Comparison of ENCODE assay signal across 1 cellular context in genomic region chr5:6737043-6737941, GRCh38.
A peak's percentile ranks its signal among the peaks of the same experiment; 100 is the strongest.
TF ChIP-seq lines count a peak whose summit lies in the region.

No MANE protein-coding gene starts in this region.

TF ChIP-seq in GM12878, 131 proteins besides CTCF, POLR2A, EP300 and RAD21 (continued from another document and continues in another):
- TF ChIP-seq, protein P1, sequence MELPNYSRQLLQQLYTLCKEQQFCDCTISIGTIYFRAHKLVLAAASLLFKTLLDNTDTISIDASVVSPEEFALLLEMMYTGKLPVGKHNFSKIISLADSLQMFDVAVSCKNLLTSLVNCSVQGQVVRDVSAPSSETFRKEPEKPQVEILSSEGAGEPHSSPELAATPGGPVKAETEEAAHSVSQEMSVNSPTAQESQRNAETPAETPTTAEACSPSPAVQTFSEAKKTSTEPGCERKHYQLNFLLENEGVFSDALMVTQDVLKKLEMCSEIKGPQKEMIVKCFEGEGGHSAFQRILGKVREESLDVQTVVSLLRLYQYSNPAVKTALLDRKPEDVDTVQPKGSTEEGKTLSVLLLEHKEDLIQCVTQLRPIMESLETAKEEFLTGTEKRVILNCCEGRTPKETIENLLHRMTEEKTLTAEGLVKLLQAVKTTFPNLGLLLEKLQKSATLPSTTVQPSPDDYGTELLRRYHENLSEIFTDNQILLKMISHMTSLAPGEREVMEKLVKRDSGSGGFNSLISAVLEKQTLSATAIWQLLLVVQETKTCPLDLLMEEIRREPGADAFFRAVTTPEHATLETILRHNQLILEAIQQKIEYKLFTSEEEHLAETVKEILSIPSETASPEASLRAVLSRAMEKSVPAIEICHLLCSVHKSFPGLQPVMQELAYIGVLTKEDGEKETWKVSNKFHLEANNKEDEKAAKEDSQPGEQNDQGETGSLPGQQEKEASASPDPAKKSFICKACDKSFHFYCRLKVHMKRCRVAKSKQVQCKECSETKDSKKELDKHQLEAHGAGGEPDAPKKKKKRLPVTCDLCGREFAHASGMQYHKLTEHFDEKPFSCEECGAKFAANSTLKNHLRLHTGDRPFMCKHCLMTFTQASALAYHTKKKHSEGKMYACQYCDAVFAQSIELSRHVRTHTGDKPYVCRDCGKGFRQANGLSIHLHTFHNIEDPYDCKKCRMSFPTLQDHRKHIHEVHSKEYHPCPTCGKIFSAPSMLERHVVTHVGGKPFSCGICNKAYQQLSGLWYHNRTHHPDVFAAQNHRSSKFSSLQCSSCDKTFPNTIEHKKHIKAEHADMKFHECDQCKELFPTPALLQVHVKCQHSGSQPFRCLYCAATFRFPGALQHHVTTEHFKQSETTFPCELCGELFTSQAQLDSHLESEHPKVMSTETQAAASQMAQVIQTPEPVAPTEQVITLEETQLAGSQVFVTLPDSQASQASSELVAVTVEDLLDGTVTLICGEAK (IDR thresholded peaks at IDR 0.05; ENCODE audit: borderline replicate concordance), result no peak; the same call in 1 of the 2 replicates
- TF ChIP-seq, protein P2, sequence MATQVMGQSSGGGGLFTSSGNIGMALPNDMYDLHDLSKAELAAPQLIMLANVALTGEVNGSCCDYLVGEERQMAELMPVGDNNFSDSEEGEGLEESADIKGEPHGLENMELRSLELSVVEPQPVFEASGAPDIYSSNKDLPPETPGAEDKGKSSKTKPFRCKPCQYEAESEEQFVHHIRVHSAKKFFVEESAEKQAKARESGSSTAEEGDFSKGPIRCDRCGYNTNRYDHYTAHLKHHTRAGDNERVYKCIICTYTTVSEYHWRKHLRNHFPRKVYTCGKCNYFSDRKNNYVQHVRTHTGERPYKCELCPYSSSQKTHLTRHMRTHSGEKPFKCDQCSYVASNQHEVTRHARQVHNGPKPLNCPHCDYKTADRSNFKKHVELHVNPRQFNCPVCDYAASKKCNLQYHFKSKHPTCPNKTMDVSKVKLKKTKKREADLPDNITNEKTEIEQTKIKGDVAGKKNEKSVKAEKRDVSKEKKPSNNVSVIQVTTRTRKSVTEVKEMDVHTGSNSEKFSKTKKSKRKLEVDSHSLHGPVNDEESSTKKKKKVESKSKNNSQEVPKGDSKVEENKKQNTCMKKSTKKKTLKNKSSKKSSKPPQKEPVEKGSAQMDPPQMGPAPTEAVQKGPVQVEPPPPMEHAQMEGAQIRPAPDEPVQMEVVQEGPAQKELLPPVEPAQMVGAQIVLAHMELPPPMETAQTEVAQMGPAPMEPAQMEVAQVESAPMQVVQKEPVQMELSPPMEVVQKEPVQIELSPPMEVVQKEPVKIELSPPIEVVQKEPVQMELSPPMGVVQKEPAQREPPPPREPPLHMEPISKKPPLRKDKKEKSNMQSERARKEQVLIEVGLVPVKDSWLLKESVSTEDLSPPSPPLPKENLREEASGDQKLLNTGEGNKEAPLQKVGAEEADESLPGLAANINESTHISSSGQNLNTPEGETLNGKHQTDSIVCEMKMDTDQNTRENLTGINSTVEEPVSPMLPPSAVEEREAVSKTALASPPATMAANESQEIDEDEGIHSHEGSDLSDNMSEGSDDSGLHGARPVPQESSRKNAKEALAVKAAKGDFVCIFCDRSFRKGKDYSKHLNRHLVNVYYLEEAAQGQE (IDR thresholded peaks at IDR 0.05; ENCODE audit: low read depth, low read length), result no peak
- TF ChIP-seq CBX3 (IDR thresholded peaks at IDR 0.05; ENCODE audit: borderline replicate concordance, low read depth) (no peak), STAT1 (conservative IDR thresholded peaks at IDR 0.05) (no peak), SUZ12 (IDR thresholded peaks at IDR 0.05; ENCODE audit: unreplicated experiment) (no peak), SMAD1 (IDR thresholded peaks at IDR 0.05; ENCODE audit: low read depth, partially characterized antibody) (no peak), ZNF687 (IDR thresholded peaks at IDR 0.05) (peak; percentile 91), EED (IDR thresholded peaks at IDR 0.05; ENCODE audit: low read depth) (0 out of 2 replicates have a peak, but pooled peaks have one; percentile 36), RB1 (IDR thresholded peaks at IDR 0.05; ENCODE audit: borderline replicate concordance) (no peak), IKZF1 (conservative IDR thresholded peaks at IDR 0.05) (peak; percentile 72), SMAD5 (IDR thresholded peaks at IDR 0.05; ENCODE audit: low read depth) (no peak), HDGF (IDR thresholded peaks at IDR 0.05) (0 out of 2 replicates have a peak, but pooled peaks have one; percentile 30), EGR1 (IDR thresholded peaks at IDR 0.05; ENCODE audit: borderline replicate concordance in 1 of 2, low read depth in 2 of 2, low read length in 2 of 2) (no peak), FOXM1 (IDR thresholded peaks at IDR 0.05; ENCODE audit: low read depth, low read length) (peak; percentile 92), LARP7 (IDR thresholded peaks at IDR 0.05) (no peak), CEBPB (IDR thresholded peaks at IDR 0.05; ENCODE audit: borderline replicate concordance in 1 of 2, low read depth in 2 of 2, low read length in 2 of 2) (peak in 1 of 2 experiments; percentile 74; a peak in 1 of 4 replicates), KAT2A (conservative IDR thresholded peaks at IDR 0.05; ENCODE audit: control insufficient read depth, low read depth, low read length) (no peak), ZNF207 (IDR thresholded peaks at IDR 0.05; ENCODE audit: borderline replicate concordance) (no peak), TCF12 (IDR thresholded peaks at IDR 0.05; ENCODE audit: low read depth, low read length) (peak; percentile 88; the same call in 1 of the 2 replicates), ZNF622 (IDR thresholded peaks at IDR 0.05) (no peak), SMARCA5 (IDR thresholded peaks at IDR 0.05) (peak; percentile 83; the same call in 1 of the 2 replicates), CREM (IDR thresholded peaks at IDR 0.05; ENCODE audit: low read depth) (peak; percentile 96), BMI1 (IDR thresholded peaks at IDR 0.05; ENCODE audit: borderline replicate concordance) (peak; percentile 82), ATF7 (IDR thresholded peaks at IDR 0.05; ENCODE audit: low read depth) (peak; percentile 94), BCL11A (IDR thresholded peaks at IDR 0.05; ENCODE audit: low read depth, low read length) (peak; percentile 80), POU2F2 (IDR thresholded peaks at IDR 0.05; ENCODE audit: borderline replicate concordance, low read depth, low read length) (peak; percentile 79; the same call in 2 of the 3 replicates), FOXK2 (IDR thresholded peaks at IDR 0.05) (peak; percentile 47), GATAD2B (conservative IDR thresholded peaks at IDR 0.05; ENCODE audit: low read depth) (no peak), MXI1 (IDR thresholded peaks at IDR 0.05; ENCODE audit: low read depth, low read length) (peak; percentile 80), IKZF2 (IDR thresholded peaks at IDR 0.05) (peak; percentile 75 to 86), SUPT20H (IDR thresholded peaks at IDR 0.05; ENCODE audit: borderline replicate concordance, control insufficient read depth, low read depth, low read length) (no peak), SRF (IDR thresholded peaks at IDR 0.05; ENCODE audit: low read depth in 2 of 2, low read length in 2 of 2) (no peak), ATF2 (IDR thresholded peaks at IDR 0.05; ENCODE audit: low read length) (peak; percentile 99), PAX5 (IDR thresholded peaks at IDR 0.05; ENCODE audit: borderline replicate concordance, low read depth, low read length) (peak; percentile 22; the same call in 1 of the 2 replicates), SP1 (IDR thresholded peaks at IDR 0.05; ENCODE audit: low read depth, low read length) (no peak), JUND (IDR thresholded peaks at IDR 0.05; ENCODE audit: low read depth, low read length) (peak; percentile 17; the same call in 1 of the 2 replicates), TBL1XR1 (IDR thresholded peaks at IDR 0.05; ENCODE audit: low read depth, low read length) (0 out of 2 replicates have a peak, but pooled peaks have one; percentile 43), EZH2 (IDR thresholded peaks at IDR 0.05; ENCODE audit: borderline replicate concordance, control insufficient read depth, low read depth, low read length) (no peak), SMC3 (IDR thresholded peaks at IDR 0.05; ENCODE audit: borderline replicate concordance, low read length) (no peak), SREBF1 (IDR thresholded peaks at IDR 0.05; ENCODE audit: low read length) (no peak), SIN3A (IDR thresholded peaks at IDR 0.05; ENCODE audit: low read depth, low read length) (0 out of 2 replicates have a peak, but pooled peaks have one; percentile 51), ESRRA (IDR thresholded peaks at IDR 0.05; ENCODE audit: low read length) (no peak; the same call in 1 of the 2 replicates), ETV6 (conservative IDR thresholded peaks at IDR 0.05 in 1 of 2, IDR thresholded peaks at IDR 0.05 in 1 of 2; ENCODE audit: borderline replicate concordance in 1 of 2, low read depth in 1 of 2) (peak in 1 of 2 experiments; percentile 74; a peak in 1 of 4 replicates), IRF4 (IDR thresholded peaks at IDR 0.05; ENCODE audit: low read depth, low read length) (peak; percentile 82), ASH2L (IDR thresholded peaks at IDR 0.05; ENCODE audit: borderline replicate concordance, low read depth) (peak; percentile 93; the same call in 1 of the 2 replicates), HCFC1 (IDR thresholded peaks at IDR 0.05; ENCODE audit: low read length) (no peak; the same call in 1 of the 2 replicates), PML (IDR thresholded peaks at IDR 0.05; ENCODE audit: low read length) (peak; percentile 82)
- TF ChIP-seq, protein P3, sequence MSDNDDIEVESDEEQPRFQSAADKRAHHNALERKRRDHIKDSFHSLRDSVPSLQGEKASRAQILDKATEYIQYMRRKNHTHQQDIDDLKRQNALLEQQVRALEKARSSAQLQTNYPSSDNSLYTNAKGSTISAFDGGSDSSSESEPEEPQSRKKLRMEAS (IDR thresholded peaks at IDR 0.05; ENCODE audit: low read depth, low read length), result no peak
- TF ChIP-seq, protein P4, sequence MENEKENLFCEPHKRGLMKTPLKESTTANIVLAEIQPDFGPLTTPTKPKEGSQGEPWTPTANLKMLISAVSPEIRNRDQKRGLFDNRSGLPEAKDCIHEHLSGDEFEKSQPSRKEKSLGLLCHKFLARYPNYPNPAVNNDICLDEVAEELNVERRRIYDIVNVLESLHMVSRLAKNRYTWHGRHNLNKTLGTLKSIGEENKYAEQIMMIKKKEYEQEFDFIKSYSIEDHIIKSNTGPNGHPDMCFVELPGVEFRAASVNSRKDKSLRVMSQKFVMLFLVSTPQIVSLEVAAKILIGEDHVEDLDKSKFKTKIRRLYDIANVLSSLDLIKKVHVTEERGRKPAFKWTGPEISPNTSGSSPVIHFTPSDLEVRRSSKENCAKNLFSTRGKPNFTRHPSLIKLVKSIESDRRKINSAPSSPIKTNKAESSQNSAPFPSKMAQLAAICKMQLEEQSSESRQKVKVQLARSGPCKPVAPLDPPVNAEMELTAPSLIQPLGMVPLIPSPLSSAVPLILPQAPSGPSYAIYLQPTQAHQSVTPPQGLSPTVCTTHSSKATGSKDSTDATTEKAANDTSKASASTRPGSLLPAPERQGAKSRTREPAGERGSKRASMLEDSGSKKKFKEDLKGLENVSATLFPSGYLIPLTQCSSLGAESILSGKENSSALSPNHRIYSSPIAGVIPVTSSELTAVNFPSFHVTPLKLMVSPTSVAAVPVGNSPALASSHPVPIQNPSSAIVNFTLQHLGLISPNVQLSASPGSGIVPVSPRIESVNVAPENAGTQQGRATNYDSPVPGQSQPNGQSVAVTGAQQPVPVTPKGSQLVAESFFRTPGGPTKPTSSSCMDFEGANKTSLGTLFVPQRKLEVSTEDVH (IDR thresholded peaks at IDR 0.05; ENCODE audit: low read depth, partially characterized antibody), result peak; percentile 54
